ENCODE assay signal across 21 cellular contexts in genomic region chr1:187027259-187027658, GRCh38.
"Had no signal": no experiment of that assay in that cellular context is flagged by ENCODE, and none has a peak within 500 bp of the region (broad histone marks: within the 10 kb centered on the region; RNA-seq: fewer than 3 reads in every experiment).

No MANE protein-coding gene starts in this region.

- H3K36me3 Mint-ChIP-seq: activated naive CD8-positive, alpha-beta T cell had no signal

- ATAC-seq: activated T-cell treated with anti-CD3 and anti-CD28 coated beads, Interleukin-2, amount 50 U/mL, for 4 hours; left lobe of liver; mucosa of descending colon had no signal

- H3K27me3 Mint-ChIP-seq: activated naive CD8-positive, alpha-beta T cell had no signal

- H3K27ac Mint-ChIP-seq: activated naive CD8-positive, alpha-beta T cell; activated T-helper 2 cell treated with anti-CD3 and anti-CD28 coated beads, Interferon-gamma antibody, Interleukin-2, Interleukin-4, amounts not matched to agents 10 μg/mL and 5 μg/mL and 100 μg/mL, durations not matched to agents 14 hours and 24 hours and 36 hours; endodermal cell; T-helper 2 cell treated with Interferon-gamma antibody and Interleukin-4, amounts not matched to agents 5 μg/mL and 100 μg/mL, for 36 hours had no signal

- H3K4me1 Mint-ChIP-seq: endodermal cell, neural crest cell had no signal

- DNase-seq: activated CD4-positive, alpha-beta T cell treated with anti-CD3 and anti-CD28 coated beads for 1 hour; activated CD4-positive, alpha-beta T cell treated with anti-CD3 and anti-CD28 coated beads, Interleukin-2, amount 50 U/mL, for 4 hours; activated CD8-positive, alpha-beta memory T cell treated with anti-CD3 and anti-CD28 coated beads, Interleukin-2, amount 50 U/mL, for 48 hours; activated naive CD4-positive, alpha-beta T cell; activated T-cell treated with anti-CD3 and anti-CD28 coated beads, Interleukin-2, amount 50 U/mL, for 4 hours; adrenal gland; colonic mucosa; endodermal cell; lower lobe of right lung; mesendoderm; occipital lobe; sigmoid colon; stimulated activated CD4-positive, alpha-beta T cell treated with anti-CD3 and anti-CD28 coated beads, Interleukin-15, amount 100 ng/mL, for 24 hours; stimulated activated naive CD4-positive, alpha-beta T cell had no signal

- H3K4me3 ChIP-seq: adrenal gland, colonic mucosa, lower lobe of right lung, mucosa of descending colon, sigmoid colon, smooth muscle cell had no signal

- H3K4me3 Mint-ChIP-seq: activated naive CD8-positive, alpha-beta T cell; activated T-cell treated with anti-CD3 and anti-CD28 coated beads, Interleukin-2, amount 50 U/mL, for 4 hours; endodermal cell; neural crest cell; T-helper 2 cell treated with Interferon-gamma antibody and Interleukin-4, amounts not matched to agents 5 μg/mL and 100 μg/mL, for 36 hours had no signal

- H3K9me3 Mint-ChIP-seq: activated T-helper 2 cell treated with anti-CD3 and anti-CD28 coated beads, Interferon-gamma antibody, Interleukin-2, Interleukin-4, amounts not matched to agents 10 μg/mL and 5 μg/mL and 100 μg/mL, durations not matched to agents 14 hours and 24 hours and 36 hours; endodermal cell had no signal
